21 cellular contexts compared by ENCODE assay signal in genomic region chr13:33870046-33870668, GRCh38. TPM values are rescaled to one million over a fixed set of nuclear protein-coding genes. Genes with fewer than 3 reads are reported as not detected.
A peak's percentile ranks its signal among the peaks of the same experiment; 100 is the strongest.
DNase-seq lines count a peak whose midpoint lies in the region; ATAC-seq and TF ChIP-seq lines count a peak whose summit lies in the region.
"Had no signal": no experiment of that assay in that cellular context is flagged by ENCODE, and none has a peak within 500 bp of the region (broad histone marks: within the 10 kb centered on the region; RNA-seq: fewer than 3 reads in every experiment).

No MANE protein-coding gene starts in this region.

- H3K27ac Mint-ChIP-seq in nephron progenitor cell, result peak overlapping the region; percentile 54
- H3K27ac Mint-ChIP-seq: dendritic cell treated with granulocyte-macrophage colony-stimulating factor and Interleukin-4, amounts not matched to agents 40 ng/mL and 50 ng/mL, for 4 days; mesothelial cell of epicardium had no signal

- H3K9me3 ChIP-seq in mucosa of descending colon, result no peaks in the 10 kb centered on the region
- H3K9me3 ChIP-seq: neutrophil, sigmoid colon, testis had no signal

- no peak for ATAC-seq in mucosa of descending colon
- no peak for ATAC-seq in HG03025 (IDR thresholded peaks at IDR 0.05; ENCODE audit: low FRiP score, unreplicated experiment)
- ATAC-seq: Panc1 had no signal

- peak; percentile 63 for DNase-seq in NCI-H1105 (lab: John Stamatoyannopoulos, UW)
- peak; percentile 67 for DNase-seq in NCI-H2171 (lab: John Stamatoyannopoulos, UW)
- peak; percentile 87 to 92 for DNase-seq in SHP77 (lab: John Stamatoyannopoulos, UW)
- no peak for DNase-seq in nephron progenitor cell
- no peak for DNase-seq in activated effector memory CD4-positive, alpha-beta T cell treated with Interleukin-2 at 50 U/mL for 16 hours
- no peak for DNase-seq in mucosa of descending colon
- DNase-seq: activated CD4-positive, CD25-positive, alpha-beta regulatory T cell treated with anti-CD3 and anti-CD28 coated beads, Interleukin-2, amount 50 U/mL, for 72 hours; activated CD8-positive, alpha-beta memory T cell treated with anti-CD3 and anti-CD28 coated beads, Interleukin-2, amount 50 U/mL, for 48 hours; activated naive CD4-positive, alpha-beta T cell treated with Interleukin-2 at 50 U/mL for 16 hours; erythroblast; head of caudate nucleus; kidney; NCI-H2227 treated with DMSO at 0.1 percent for 48 hours; sigmoid colon; stimulated activated CD8-positive, alpha-beta memory T cell treated with anti-CD3 and anti-CD28 coated beads, Interleukin-4, amount 100 ng/mL, for 48 hours; testis had no signal

- no peak overlapping the region for H3K4me3 Mint-ChIP-seq in nephron progenitor cell
- H3K4me3 Mint-ChIP-seq: dendritic cell treated with granulocyte-macrophage colony-stimulating factor and Interleukin-4, amounts not matched to agents 40 ng/mL and 50 ng/mL, for 4 days; mesothelial cell of epicardium had no signal

- intact Hi-C loops in mucosa of descending colon (cut with DNase I, micrococcal nuclease), result no loop called here

- no peaks in the 10 kb centered on the region for H3K4me1 Mint-ChIP-seq in nephron progenitor cell

- H3K36me3 Mint-ChIP-seq in nephron progenitor cell (ENCODE audit: low read depth), result peaks cover 43% of the 10 kb centered on the region

- H3K4me1 ChIP-seq in mucosa of descending colon (ENCODE audit: low read depth), result no peaks in the 10 kb centered on the region
- H3K4me1 ChIP-seq: sigmoid colon, testis had no signal

- H3K4me3 ChIP-seq in mucosa of descending colon, result no peak overlapping the region
- H3K4me3 ChIP-seq: sigmoid colon, testis had no signal

- TF ChIP-seq CTCF in nephron progenitor cell (IDR thresholded peaks at IDR 0.05) (no peak), mucosa of descending colon (IDR thresholded peaks at IDR 0.05) (no peak)

- peaks cover 3% of the 10 kb centered on the region for H3K27me3 Mint-ChIP-seq in nephron progenitor cell (ENCODE audit: low read depth, poor library complexity)
- H3K27me3 Mint-ChIP-seq: dendritic cell treated with granulocyte-macrophage colony-stimulating factor and Interleukin-4, amounts not matched to agents 40 ng/mL and 50 ng/mL, for 4 days had no signal

- H3K9me3 Mint-ChIP-seq in nephron progenitor cell, result no peaks in the 10 kb centered on the region
- H3K9me3 Mint-ChIP-seq: dendritic cell treated with granulocyte-macrophage colony-stimulating factor and Interleukin-4, amounts not matched to agents 40 ng/mL and 50 ng/mL, for 4 days; mesothelial cell of epicardium had no signal

- no peaks in the 10 kb centered on the region for H3K36me3 ChIP-seq in mucosa of descending colon (ENCODE audit: low read depth)
- H3K36me3 ChIP-seq: neutrophil, sigmoid colon had no signal

RNA-seq across cellular contexts. Expression of gene RFC3, which starts 52.2 kb away (rescaled TPM):
- total RNA-seq in mucosa of descending colon, result 10 to 100 TPM in 1 of 3 donors, 1 to 10 TPM in 2; 4.1 to 11.0 (median 5.4) TPM

Comparison
In these comparisons a context has a peak if more than half of its experiments do, and no peak if none do; other contexts are left out.
1. DNase-seq: peak in NCI-H1105 (single experiment), NCI-H2171 (single experiment) and SHP77 (2 of 2); none in nephron progenitor cell (single experiment), activated effector memory CD4-positive, alpha-beta T cell treated with Interleukin-2 at 50 U/mL for 16 hours (single experiment) and mucosa of descending colon (0 of 3).